Comparison of ENCODE assay signal across 8 cellular contexts in the genomic region with DNA sequence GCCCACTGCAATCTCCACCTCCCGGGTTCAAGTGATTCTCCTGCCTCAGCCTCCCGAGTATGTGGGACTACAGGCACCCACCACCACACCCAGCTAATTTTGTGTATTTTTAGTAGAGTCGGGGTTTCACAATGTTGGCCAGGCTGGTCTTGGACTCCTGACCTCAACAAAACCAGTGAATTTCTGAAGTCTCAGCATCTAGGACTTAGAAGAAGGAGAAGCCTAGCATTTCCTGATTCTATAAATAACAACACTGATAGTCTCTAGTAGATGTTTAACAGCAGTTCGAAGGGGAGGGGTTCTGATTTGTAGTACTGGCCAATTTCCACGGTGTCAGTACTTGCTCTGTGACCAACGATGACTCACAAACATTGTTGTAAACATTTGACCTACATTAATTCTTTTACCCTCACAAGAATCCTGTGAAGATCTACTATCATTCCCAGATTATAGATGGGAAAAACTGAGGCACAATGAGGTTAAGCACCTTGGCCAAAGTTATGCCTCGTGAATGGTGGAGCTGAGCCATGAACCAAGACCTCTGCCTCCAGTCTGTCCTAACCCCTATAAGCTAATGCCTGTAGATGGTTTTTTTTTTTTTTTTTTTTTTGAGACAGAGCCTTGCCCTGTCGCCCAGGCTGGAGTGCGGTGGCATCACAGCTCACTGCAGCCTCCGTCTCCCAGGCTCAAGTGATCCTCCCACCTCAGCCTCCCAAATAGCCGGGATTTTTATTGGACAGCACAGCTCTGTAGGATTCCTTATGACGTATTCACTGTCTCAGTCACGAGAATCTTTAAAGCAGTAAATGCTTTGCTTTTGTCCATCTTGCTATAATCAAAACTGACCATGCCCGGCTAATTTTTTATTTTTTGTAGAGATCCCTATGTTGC. TPM values are rescaled to one million over a fixed set of nuclear protein-coding genes. Genes with fewer than 3 reads are reported as not detected.
DNase-seq lines count a peak whose midpoint lies in the region; ATAC-seq, FAIRE-seq and TF ChIP-seq lines count a peak whose summit lies in the region.

No MANE protein-coding gene starts in this region.

- FAIRE-seq in RCC 7860 (lab: Jason Lieb, UNC) = peak; percentile 90

- peak in 2 of 3 donors; percentile 27 to 52 for ATAC-seq in natural killer cell
- no peak for ATAC-seq in HG02884 (IDR thresholded peaks at IDR 0.05; ENCODE audit: unreplicated experiment)
- ATAC-seq in HG02970 (IDR thresholded peaks at IDR 0.05; ENCODE audit: low FRiP score, unreplicated experiment) = no peak

- DNase-seq in EH (ENCODE audit: low read depth) (peak; percentile 98), RCC 7860 (ENCODE audit: low spot score) (peak; percentile 83), natural killer cell (no peak), KG1 (lab: John Stamatoyannopoulos, UW) (no peak)
- DNase-seq in stimulated activated CD4-positive, alpha-beta T cell treated with anti-CD3 and anti-CD28 coated beads, Interleukin-4, amount 100 ng/mL, for 4 hours = no peak

- H3K27ac Mint-ChIP-seq in natural killer cell = peak overlapping the region; percentile 28 to 77

- peak overlapping the region in 1 of 2 donors; percentile 13 for H3K4me3 ChIP-seq in duodenal mucosa (ENCODE audit: low read depth in 1 of 2, low read length in 2 of 2)

- intact Hi-C loops in natural killer cell (cut with micrococcal nuclease) = loop anchor here (5.0 kb wide), 1 partner anchor 82 kb away; a partner anchor contains a TSS

- TF ChIP-seq CTCF in natural killer cell (IDR thresholded peaks at IDR 0.05) = no peak

- no peaks in the 10 kb centered on the region for H3K27me3 Mint-ChIP-seq in natural killer cell (ENCODE audit: low read depth in 2 of 2)

- no peaks in the 10 kb centered on the region for H3K9me3 Mint-ChIP-seq in natural killer cell

- H3K36me3 ChIP-seq in duodenal mucosa (ENCODE audit: control insufficient read depth in 1 of 2, insufficient read depth in 2 of 2, low read length in 2 of 2) = peaks cover 0 to 7% of the 10 kb centered on the region in 2 donors

- peaks cover 16 to 20% of the 10 kb centered on the region in 2 donors for H3K4me1 Mint-ChIP-seq in natural killer cell

- peak overlapping the region; percentile 52 for H3K27ac ChIP-seq in duodenal mucosa (ENCODE audit: low read depth, low read length)

- peaks cover 48 to 51% of the 10 kb centered on the region in 2 donors for H3K4me1 ChIP-seq in duodenal mucosa (ENCODE audit: control insufficient read depth in 1 of 2, insufficient read depth in 2 of 2, low read length in 2 of 2)

- H3K27me3 ChIP-seq in duodenal mucosa (ENCODE audit: control insufficient read depth in 1 of 2, insufficient read depth in 2 of 2, low read length in 2 of 2) = no peaks in the 10 kb centered on the region

- no peak overlapping the region for H3K4me3 Mint-ChIP-seq in natural killer cell

- H3K9me3 ChIP-seq in duodenal mucosa (ENCODE audit: control insufficient read depth in 1 of 2, low read length in 2 of 2) = no peaks in the 10 kb centered on the region

- H3K9ac ChIP-seq in duodenal mucosa (ENCODE audit: low read depth in 1 of 2, low read length in 2 of 2) = peak overlapping the region; percentile 27 to 30

- H3K36me3 Mint-ChIP-seq in natural killer cell = no peaks in the 10 kb centered on the region

RNA-seq across cellular contexts. Expression of a gene that starts 5.2 kb away (rescaled TPM):
- 10 to 100 TPM; 34.8 to 39.3 (median 38.2) TPM for total RNA-seq in natural killer cell

Comparison
In these comparisons a context has a peak if more than half of its experiments do, and no peak if none do; other contexts are left out.
1. DNase-seq: peak in EH (single experiment) and RCC 7860 (single experiment); none in natural killer cell (single experiment), KG1 (single experiment) and stimulated activated CD4-positive, alpha-beta T cell treated with anti-CD3 and anti-CD28 coated beads, Interleukin-4, amount 100 ng/mL, for 4 hours (0 of 2).
2. ATAC-seq: peak in natural killer cell (2 of 3); none in HG02884 (single experiment) and HG02970 (single experiment).